In genomic region chr1:2457444-2457843, GRCh38 we compare ENCODE assay signal across 1 cellular context.
TF ChIP-seq lines count a peak whose summit lies in the region.

No MANE protein-coding gene starts in this region.

TF ChIP-seq in IMR-90, 13 proteins besides CTCF, POLR2A, EP300 and RAD21:
- TF ChIP-seq RCOR1 (IDR thresholded peaks at IDR 0.05; ENCODE audit: insufficient replicate concordance, low read length) (no peak), RFX5 (IDR thresholded peaks at IDR 0.05; ENCODE audit: low read depth, low read length) (no peak), USF2 (IDR thresholded peaks at IDR 0.05; ENCODE audit: low read depth, low read length) (no peak), SMC3 (IDR thresholded peaks at IDR 0.05; ENCODE audit: low read depth, low read length) (no peak), BHLHE40 (IDR thresholded peaks at IDR 0.05; ENCODE audit: low read depth, low read length) (no peak), ELK1 (IDR thresholded peaks at IDR 0.05; ENCODE audit: borderline replicate concordance, low read depth, low read length) (no peak), CHD1 (IDR thresholded peaks at IDR 0.05; ENCODE audit: low read depth, low read length) (no peak), MAFK (IDR thresholded peaks at IDR 0.05; ENCODE audit: low read depth, low read length) (no peak), FOS (IDR thresholded peaks at IDR 0.05; ENCODE audit: low read depth, low read length) (no peak), MXI1 (IDR thresholded peaks at IDR 0.05; ENCODE audit: borderline replicate concordance, low read depth, low read length) (no peak), CEBPB (IDR thresholded peaks at IDR 0.05; ENCODE audit: low read depth, low read length) (no peak), MAZ (IDR thresholded peaks at IDR 0.05; ENCODE audit: borderline replicate concordance, low read depth, low read length) (no peak), NFE2L2 (IDR thresholded peaks at IDR 0.05; ENCODE audit: low read depth, low read length) (no peak)
